In the genomic region with DNA sequence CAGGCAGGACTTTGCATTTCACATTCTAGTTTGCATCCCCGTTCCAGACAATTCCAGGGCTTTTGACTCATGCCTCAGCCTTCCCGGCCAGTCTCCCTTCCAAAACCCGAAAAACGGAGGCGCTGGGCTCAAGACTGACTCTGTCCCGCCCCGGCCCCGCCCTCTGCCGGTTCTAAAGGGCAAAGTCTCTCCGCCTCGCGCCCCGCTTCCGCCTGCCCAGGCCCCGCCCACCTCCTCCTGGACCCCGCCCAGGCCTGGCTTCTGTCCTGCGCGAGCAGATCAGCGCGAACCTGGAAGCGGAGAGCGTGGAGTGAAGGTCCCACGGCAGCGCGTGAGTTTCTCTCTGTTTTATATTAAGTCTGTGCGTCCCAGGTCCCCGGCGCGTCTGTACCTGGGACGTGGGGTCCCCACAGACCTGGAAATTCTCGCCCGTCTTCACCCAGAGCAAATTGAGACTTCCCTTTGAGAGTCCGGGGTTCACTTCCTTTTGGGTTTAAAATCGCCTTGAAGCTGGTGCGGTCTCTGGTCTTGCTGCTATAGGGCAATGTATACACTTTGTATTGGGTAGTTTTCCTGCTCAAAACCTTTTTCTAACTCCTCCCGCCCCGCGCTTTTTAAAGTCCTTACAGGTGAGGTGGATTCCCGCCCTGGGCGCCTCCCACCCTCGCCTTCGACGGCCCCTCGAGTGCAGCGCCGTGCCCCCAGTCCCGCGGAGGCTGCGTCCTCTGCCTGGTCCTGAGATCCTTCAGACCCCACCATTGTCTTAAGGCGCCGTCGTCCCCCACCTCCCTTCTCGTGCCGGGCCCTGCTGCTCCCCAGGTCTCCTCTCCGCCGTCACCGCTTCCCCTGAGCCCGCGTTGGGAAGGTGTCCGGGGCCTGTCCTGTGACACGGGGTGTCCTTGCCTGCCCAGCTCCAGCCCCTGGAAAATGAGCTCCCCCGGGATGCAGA, we compare ENCODE assay signal across 8 cellular contexts.
DNase-seq lines count a peak whose midpoint lies in the region; ATAC-seq and TF ChIP-seq lines count a peak whose summit lies in the region.

No MANE protein-coding gene starts in this region.

- TF ChIP-seq CTCF in HL-60 (IDR thresholded peaks at IDR 0.05; ENCODE audit: insufficient read depth, low read length) = no peak

- H3K27me3 ChIP-seq in HL-60 (ENCODE audit: insufficient read depth, poor library complexity, severe bottlenecking) = no peaks in the 10 kb centered on the region

- DNase-seq in CMK (ENCODE audit: low read depth) (peak; percentile 78), HL-60 (ENCODE audit: low read depth in 1 of 2, low spot score in 1 of 2) (peak; percentile 78 to 93), epidermal melanocyte (ENCODE audit: insufficient read length, low spot score) (peak; percentile 88), middle frontal gyrus (ENCODE audit: extremely low spot score, low spot score) (peak; percentile 42)
- DNase-seq in NK-92 treated with Interleukin-12 subunit alpha and Interleukin-12 subunit beta, amount 100 ng/mL, for 24 hours (lab: John Stamatoyannopoulos, UW) = peak; percentile 38
- peak; percentile 86 for DNase-seq in activated CD8-positive, alpha-beta memory T cell treated with anti-CD3 and anti-CD28 coated beads, Interleukin-2, amount 50 U/mL, for 24 hours (ENCODE audit: extremely low read depth)
- peak; percentile 84 to 88 for DNase-seq in stimulated activated CD8-positive, alpha-beta memory T cell treated with anti-CD3 and anti-CD28 coated beads, Interleukin-15, amount 100 ng/mL, for 4 hours (ENCODE audit: low read depth in 2 of 2)

- H3K27ac ChIP-seq in HL-60 (replicated peaks) = peak overlapping the region; percentile 64

- peak; percentile 94 for ATAC-seq in GM19452 (IDR thresholded peaks at IDR 0.05; ENCODE audit: unreplicated experiment)

- peak overlapping the region; percentile 48 for H3K4me3 ChIP-seq in HL-60 (replicated peaks; ENCODE audit: insufficient read depth, low read length)

Comparison
In these comparisons a context has a peak if more than half of its experiments do, and no peak if none do; other contexts are left out.
1. Peak in every context shown above with its lines: DNase-seq, ATAC-seq, H3K4me3 ChIP-seq and H3K27ac ChIP-seq.
2. DNase-seq: peak in every context shown above with its lines; median percentile 88 in epidermal melanocyte; 86 in activated CD8-positive, alpha-beta memory T cell treated with anti-CD3 and anti-CD28 coated beads, Interleukin-2, amount 50 U/mL, for 24 hours; 86 in stimulated activated CD8-positive, alpha-beta memory T cell treated with anti-CD3 and anti-CD28 coated beads, Interleukin-15, amount 100 ng/mL, for 4 hours; 86 in HL-60; 78 in CMK; 42 in middle frontal gyrus; 38 in NK-92 treated with Interleukin-12 subunit alpha and Interleukin-12 subunit beta, amount 100 ng/mL, for 24 hours.